21 cellular contexts compared by ENCODE assay signal in genomic region chr5:126875303-126875785, GRCh38.
DNase-seq lines count a peak whose midpoint lies in the region; ATAC-seq, FAIRE-seq and TF ChIP-seq lines count a peak whose summit lies in the region.
"Had no signal": no experiment of that assay in that cellular context is flagged by ENCODE, and none has a peak within 500 bp of the region (broad histone marks: within the 10 kb centered on the region; RNA-seq: fewer than 3 reads in every experiment).

No MANE protein-coding gene starts in this region.

- H3K18ac ChIP-seq in neuronal stem cell (ENCODE audit: low read length): peak overlapping the region; percentile 53

- H3K36me3 ChIP-seq in neuronal stem cell (replicated peaks in 1 of 2; ENCODE audit: control insufficient read depth in 2 of 2, insufficient read depth in 2 of 2, low read length in 2 of 2): no peaks in the 10 kb centered on the region
- H3K36me3 ChIP-seq: gastroesophageal sphincter, thyroid gland had no signal

- no peak overlapping the region for H2BK12ac ChIP-seq in neuronal stem cell (ENCODE audit: low read length)

- H3K27me3 ChIP-seq in neuronal stem cell (ENCODE audit: control insufficient read depth in 3 of 3, insufficient read depth in 3 of 3, low read depth in 1 of 3, low read length in 3 of 3): peaks cover 0 to 1% (median 0%) of the 10 kb centered on the region in 3 experiments
- H3K27me3 ChIP-seq: left lung, thyroid gland had no signal

- H2BK15ac ChIP-seq in neuronal stem cell (ENCODE audit: low read length): no peak overlapping the region

- no peak for FAIRE-seq in HTR-8/SVneo (lab: Jason Lieb, UNC)
- FAIRE-seq: bronchial epithelial cell, RCC 7860 had no signal

- no peak overlapping the region for H2AFZ ChIP-seq in neuronal stem cell (ENCODE audit: low read length)

- peak overlapping the region; percentile 91 for H2BK5ac ChIP-seq in neuronal stem cell (ENCODE audit: low read length)

- H3K4me3 ChIP-seq in fibroblast of villous mesenchyme (ENCODE audit: low read depth, low read length) (no peak overlapping the region), neuronal stem cell (ENCODE audit: low read length in 2 of 2) (no peak overlapping the region)
- H3K4me3 ChIP-seq: gastroesophageal sphincter, left lung, thyroid gland had no signal

- H3K9me3 ChIP-seq in neuronal stem cell (replicated peaks in 1 of 2; ENCODE audit: control insufficient read depth in 2 of 2, insufficient read depth in 1 of 2, low read depth in 1 of 2, low read length in 2 of 2): no peaks in the 10 kb centered on the region
- H3K9me3 ChIP-seq: Caco-2, gastroesophageal sphincter, left lung, SK-N-SH, thyroid gland had no signal

- TF ChIP-seq CTCF in fibroblast of villous mesenchyme (IDR thresholded peaks at IDR 0.05; ENCODE audit: insufficient read depth, low read depth, low read length): no peak

- no peak overlapping the region for H3K9ac ChIP-seq in neuronal stem cell (ENCODE audit: low read depth, low read length, poor library complexity)
- H3K9ac ChIP-seq: SK-N-SH had no signal

- peak overlapping the region; percentile 14 for H2AK5ac ChIP-seq in neuronal stem cell (ENCODE audit: low read depth, low read length)

- ATAC-seq in GM18517 (IDR thresholded peaks at IDR 0.05; ENCODE audit: unreplicated experiment): no peak
- no peak for ATAC-seq in HG03139 (IDR thresholded peaks at IDR 0.05; ENCODE audit: unreplicated experiment)
- ATAC-seq: activated CD4-positive, CD25-positive, alpha-beta regulatory T cell treated with anti-CD3 and anti-CD28 coated beads, Interleukin-2, amount 50 U/mL, for 24 hours; gastroesophageal sphincter; left lung; sciatic nerve; stimulated activated effector memory CD8-positive, alpha-beta T cell treated with anti-CD3 and anti-CD28 coated beads, Interleukin-12 subunit alpha, Interleukin-12 subunit beta, amount 100 ng/mL, for 72 hours had no signal

- H4K91ac ChIP-seq in neuronal stem cell (ENCODE audit: low read depth, low read length, poor library complexity): no peak overlapping the region

- no peak overlapping the region for H3K23ac ChIP-seq in neuronal stem cell (ENCODE audit: low read depth, low read length, poor library complexity)

- H4K8ac ChIP-seq in neuronal stem cell (ENCODE audit: low read depth, low read length): no peak overlapping the region

- DNase-seq in HTR-8/SVneo (ENCODE audit: insufficient read length, low spot score) (peak; percentile 56), NCI-H526 (lab: John Stamatoyannopoulos, UW) (peak; percentile 59 to 66), fibroblast of villous mesenchyme (ENCODE audit: low read depth) (peak; percentile 52), neuronal stem cell (ENCODE audit: low spot score) (no peak), AG08395 (ENCODE audit: low spot score) (no peak)
- DNase-seq: activated naive CD8-positive, alpha-beta T cell treated with anti-CD3 and anti-CD28 coated beads for 36 hours; Caco-2; KBM-7; left lung; NCI-H2171; occipital lobe; SK-N-SH; thyroid gland had no signal

- peaks cover 7 to 12% of the 10 kb centered on the region in 2 donors for H3K4me1 ChIP-seq in neuronal stem cell (ENCODE audit: control insufficient read depth in 2 of 2, insufficient read depth in 1 of 2, low read depth in 1 of 2, low read length in 2 of 2)
- H3K4me1 ChIP-seq: Caco-2, thyroid gland had no signal

- no peak overlapping the region for H2BK120ac ChIP-seq in neuronal stem cell (ENCODE audit: low read depth, low read length)

- H3K27ac ChIP-seq in neuronal stem cell (replicated peaks; ENCODE audit: low read length): no peak overlapping the region
- H3K27ac ChIP-seq: gastroesophageal sphincter, left lung, thyroid gland had no signal

- no CpG with 5 or more reads among the region's 13 CpGs for WGBS in neuronal stem cell (ENCODE audit: extremely low coverage in 2 of 2, insufficient read length in 2 of 2, insufficient replicate concordance in 1 of 2), 2 donors

- H3K4ac ChIP-seq in neuronal stem cell (ENCODE audit: low read length): no peak overlapping the region

- H3K4me2 ChIP-seq in neuronal stem cell (ENCODE audit: insufficient read depth, low read length, poor library complexity, severe bottlenecking): no peak overlapping the region
- H3K4me2 ChIP-seq: SK-N-SH had no signal

- no peak overlapping the region for H3K14ac ChIP-seq in neuronal stem cell (ENCODE audit: low read length)

- H3K79me1 ChIP-seq in neuronal stem cell (ENCODE audit: low read depth, low read length): no peaks in the 10 kb centered on the region

Comparison
In these comparisons a context has a peak if more than half of its experiments do, and no peak if none do; other contexts are left out.
1. DNase-seq: peak in HTR-8/SVneo (single experiment), NCI-H526 (2 of 2) and fibroblast of villous mesenchyme (single experiment); none in neuronal stem cell (single experiment) and AG08395 (single experiment).